9 cellular contexts compared by ENCODE assay signal in the genomic region with DNA sequence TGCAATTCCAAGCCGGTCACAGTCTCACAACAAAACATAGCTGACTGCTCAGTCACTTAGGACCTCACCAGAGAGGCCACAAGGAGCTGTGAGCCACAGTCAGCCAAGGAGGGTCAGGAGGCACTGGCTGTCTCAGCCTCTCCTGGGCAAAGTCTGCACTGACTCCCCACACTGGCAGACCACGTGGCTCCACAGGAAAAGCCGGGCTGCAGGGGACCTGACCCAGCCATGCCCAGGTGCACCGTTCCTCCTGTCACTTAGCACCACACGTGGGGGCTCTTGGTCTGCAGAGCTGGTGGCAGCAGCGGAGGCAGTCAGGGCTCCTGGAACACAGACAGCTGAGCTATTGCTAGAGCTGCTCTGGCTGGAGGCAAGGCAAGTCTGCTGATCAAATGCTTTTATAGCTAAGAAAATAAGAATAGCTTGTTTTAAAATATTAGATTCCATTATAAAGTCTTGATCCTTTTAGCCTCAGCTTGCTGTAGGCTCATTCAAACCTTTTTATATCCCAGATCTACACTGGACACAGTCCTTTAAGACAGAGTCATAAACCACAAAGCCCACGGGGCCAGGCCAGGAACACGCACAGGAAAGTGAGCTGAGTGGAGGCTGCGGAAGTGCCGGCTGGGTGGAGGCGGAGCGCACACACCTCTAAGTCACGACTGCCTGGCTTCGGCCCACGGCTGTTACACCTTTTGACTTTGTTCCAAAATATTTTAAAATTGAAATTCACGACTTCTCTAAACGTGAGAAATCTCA.
DNase-seq lines count a peak whose midpoint lies in the region; ATAC-seq and TF ChIP-seq lines count a peak whose summit lies in the region.
"Had no signal": no experiment of that assay in that cellular context is flagged by ENCODE, and none has a peak within 500 bp of the region (broad histone marks: within the 10 kb centered on the region; RNA-seq: fewer than 3 reads in every experiment).

No MANE protein-coding gene starts in this region.

- CTCF ChIA-PET in CD8-positive, alpha-beta memory T cell (lab: Charles Lee) = interaction anchor here (1.2 to 2.7 kb wide), 3 partner anchors 33 to 794 kb away, joined by 3 to 25 read pairs (median 5); no protein-coding TSS in a partner anchor
- CTCF ChIA-PET in naive thymus-derived CD4-positive, alpha-beta T cell (lab: Charles Lee) = interaction anchor here (0.7 to 1.0 kb wide), 2 partner anchors 8 to 122 kb away, joined by 3 to 5 read pairs; no protein-coding TSS in a partner anchor
- CTCF ChIA-PET in HEK293T (lab: Yijun Ruan, JAX) = no interaction called here

- H3K4me1 ChIP-seq in CD8-positive, alpha-beta memory T cell (ENCODE audit: insufficient read depth, low read length) = peaks cover 30% of the 10 kb centered on the region
- H3K4me1 ChIP-seq in adipocyte (ENCODE audit: control insufficient read depth, insufficient read depth, low read length) = peaks cover 32% of the 10 kb centered on the region
- H3K4me1 ChIP-seq in naive thymus-derived CD4-positive, alpha-beta T cell (ENCODE audit: control insufficient read depth in 2 of 2, insufficient read depth in 2 of 2, low read length in 2 of 2) = peaks cover 11 to 15% of the 10 kb centered on the region in 2 donors
- H3K4me1 ChIP-seq: adrenal gland had no signal

- peak overlapping the region; percentile 70 to 96 (median 91) for H3K27ac Mint-ChIP-seq in CD8-positive, alpha-beta memory T cell
- peak overlapping the region; percentile 19 to 86 (median 73) for H3K27ac Mint-ChIP-seq in naive thymus-derived CD4-positive, alpha-beta T cell
- no peak overlapping the region; the same call in 1 of the 2 replicates for H3K27ac Mint-ChIP-seq in HFFc6

- peaks cover 0 to 1% (median 0%) of the 10 kb centered on the region in 3 donors for H3K36me3 Mint-ChIP-seq in CD8-positive, alpha-beta memory T cell
- no peaks in the 10 kb centered on the region for H3K36me3 Mint-ChIP-seq in naive thymus-derived CD4-positive, alpha-beta T cell
- H3K36me3 Mint-ChIP-seq in HFFc6 (ENCODE audit: low read depth) = no peaks in the 10 kb centered on the region

- no peaks in the 10 kb centered on the region for H3K27me3 Mint-ChIP-seq in CD8-positive, alpha-beta memory T cell
- peaks cover 0 to 2% (median 0%) of the 10 kb centered on the region in 5 donors for H3K27me3 Mint-ChIP-seq in naive thymus-derived CD4-positive, alpha-beta T cell
- peaks cover 2% of the 10 kb centered on the region; the same call in 1 of the 2 replicates for H3K27me3 Mint-ChIP-seq in HFFc6 (ENCODE audit: insufficient read depth)

- no peak for TF ChIP-seq CTCF in HFFc6 (IDR thresholded peaks at IDR 0.05)

- H3K36me3 ChIP-seq in CD8-positive, alpha-beta memory T cell (ENCODE audit: insufficient read depth, low read length) = no peaks in the 10 kb centered on the region
- no peaks in the 10 kb centered on the region for H3K36me3 ChIP-seq in adipocyte (ENCODE audit: control insufficient read depth, insufficient read depth, low read length, severe bottlenecking)
- H3K36me3 ChIP-seq in naive thymus-derived CD4-positive, alpha-beta T cell (ENCODE audit: control insufficient read depth in 2 of 3, insufficient read depth in 3 of 3, low read length in 3 of 3) = no peaks in the 10 kb centered on the region
- H3K36me3 ChIP-seq: adrenal gland had no signal

- no peak overlapping the region for H3K27ac ChIP-seq in CD8-positive, alpha-beta memory T cell (ENCODE audit: low read depth, low read length)
- peak overlapping the region; percentile 4 for H3K27ac ChIP-seq in naive thymus-derived CD4-positive, alpha-beta T cell (ENCODE audit: low read depth, low read length)
- H3K27ac ChIP-seq: adrenal gland had no signal

- intact Hi-C loops in naive thymus-derived CD4-positive, alpha-beta T cell (cut with micrococcal nuclease) = loop anchor here in 1 of 2 donors (5.0 kb wide), 1 partner anchor 82 kb away; no protein-coding TSS in a partner anchor

- POLR2A ChIA-PET in CD8-positive, alpha-beta memory T cell (lab: Charles Lee) = no interaction called here
- POLR2A ChIA-PET in naive thymus-derived CD4-positive, alpha-beta T cell (lab: Charles Lee) = no interaction called here
- POLR2A ChIA-PET in HEK293T (lab: Yijun Ruan, JAX) = no interaction called here

- H3K27me3 ChIP-seq in CD8-positive, alpha-beta memory T cell (ENCODE audit: insufficient read depth, low read length, poor library complexity, severe bottlenecking) = no peaks in the 10 kb centered on the region
- no peaks in the 10 kb centered on the region for H3K27me3 ChIP-seq in adipocyte (replicated peaks; ENCODE audit: control insufficient read depth, insufficient read depth, low read length)
- no peaks in the 10 kb centered on the region for H3K27me3 ChIP-seq in naive thymus-derived CD4-positive, alpha-beta T cell (ENCODE audit: control insufficient read depth in 2 of 2, insufficient read depth in 2 of 2, low read length in 2 of 2)

- peak overlapping the region; percentile 57 for H3K9ac ChIP-seq in adipocyte (ENCODE audit: low read length)

- DNase-seq in CD8-positive, alpha-beta memory T cell = peak in 2 of 5 donors; percentile 10 to 48
- DNase-seq in MV-4-11 (lab: John Stamatoyannopoulos, UW) = peak; percentile 67
- peak; percentile 51 for DNase-seq in adipocyte (ENCODE audit: low read depth)
- peak in 4 of 9 donors; percentile 7 to 36 (median 23) for DNase-seq in naive thymus-derived CD4-positive, alpha-beta T cell
- DNase-seq in HFFc6 = no peak
- no peak for DNase-seq in HEK293T (ENCODE audit: extremely low spot score)

- H3K4me3 ChIP-seq in CD8-positive, alpha-beta memory T cell (ENCODE audit: low read length) = no peak overlapping the region
- H3K4me3 ChIP-seq in adipocyte (ENCODE audit: low read length) = peak overlapping the region; percentile 60
- H3K4me3 ChIP-seq in naive thymus-derived CD4-positive, alpha-beta T cell (ENCODE audit: low read length) = no peak overlapping the region
- H3K4me3 ChIP-seq: adrenal gland had no signal

- H3K4me3 Mint-ChIP-seq in CD8-positive, alpha-beta memory T cell = peak overlapping the region in 6 of 7 donors; percentile 5 to 75 (median 54)
- H3K4me3 Mint-ChIP-seq in naive thymus-derived CD4-positive, alpha-beta T cell = peak overlapping the region; percentile 17 to 80 (median 54)
- no peak overlapping the region for H3K4me3 Mint-ChIP-seq in HFFc6

- peak; percentile 66 for ATAC-seq in naive thymus-derived CD4-positive, alpha-beta T cell
- ATAC-seq in GM21528 (IDR thresholded peaks at IDR 0.05; ENCODE audit: low FRiP score, unreplicated experiment) = no peak
- no peak for ATAC-seq in HG02840 (IDR thresholded peaks at IDR 0.05; ENCODE audit: low FRiP score, unreplicated experiment)

- H3K4me1 Mint-ChIP-seq in CD8-positive, alpha-beta memory T cell = peaks cover 22 to 35% (median 32%) of the 10 kb centered on the region in 3 donors
- H3K4me1 Mint-ChIP-seq in naive thymus-derived CD4-positive, alpha-beta T cell = peaks cover 7 to 62% (median 25%) of the 10 kb centered on the region in 7 donors
- H3K4me1 Mint-ChIP-seq in HFFc6 (ENCODE audit: low read depth) = no peaks in the 10 kb centered on the region

- H3K9me3 ChIP-seq in CD8-positive, alpha-beta memory T cell (ENCODE audit: low read length) = no peaks in the 10 kb centered on the region
- no peaks in the 10 kb centered on the region for H3K9me3 ChIP-seq in adipocyte (ENCODE audit: control insufficient read depth, low read length)
- H3K9me3 ChIP-seq in naive thymus-derived CD4-positive, alpha-beta T cell (ENCODE audit: control insufficient read depth in 2 of 3, low read length in 3 of 3) = no peaks in the 10 kb centered on the region
- H3K9me3 ChIP-seq: adrenal gland had no signal

- no peaks in the 10 kb centered on the region for H3K9me3 Mint-ChIP-seq in CD8-positive, alpha-beta memory T cell
- peaks cover 0 to 2% (median 0%) of the 10 kb centered on the region in 11 donors for H3K9me3 Mint-ChIP-seq in naive thymus-derived CD4-positive, alpha-beta T cell
- H3K9me3 Mint-ChIP-seq in HFFc6 = peaks cover 25% of the 10 kb centered on the region

TF ChIP-seq in HEK293T, 16 proteins besides CTCF, POLR2A, EP300 and RAD21:
- TF ChIP-seq ELF4 (IDR thresholded peaks at IDR 0.05) (no peak), FOXM1 (IDR thresholded peaks at IDR 0.05; ENCODE audit: borderline replicate concordance) (no peak), LEF1 (IDR thresholded peaks at IDR 0.05; ENCODE audit: borderline replicate concordance) (no peak), FOXK2 (IDR thresholded peaks at IDR 0.05) (no peak), TARDBP (IDR thresholded peaks at IDR 0.05) (no peak), FOXA1 (IDR thresholded peaks at IDR 0.05) (no peak), ZNF384 (IDR thresholded peaks at IDR 0.05) (no peak), CTBP1 (IDR thresholded peaks at IDR 0.05; ENCODE audit: borderline replicate concordance) (no peak), ARNT (IDR thresholded peaks at IDR 0.05) (no peak), SP1 (IDR thresholded peaks at IDR 0.05) (no peak), L3MBTL2 (conservative IDR thresholded peaks at IDR 0.05) (no peak), HDGF (IDR thresholded peaks at IDR 0.05; ENCODE audit: borderline replicate concordance) (no peak), BHLHE40 (IDR thresholded peaks at IDR 0.05; ENCODE audit: borderline replicate concordance) (no peak), SUZ12 (IDR thresholded peaks at IDR 0.05) (no peak)
- TF ChIP-seq, protein P1, sequence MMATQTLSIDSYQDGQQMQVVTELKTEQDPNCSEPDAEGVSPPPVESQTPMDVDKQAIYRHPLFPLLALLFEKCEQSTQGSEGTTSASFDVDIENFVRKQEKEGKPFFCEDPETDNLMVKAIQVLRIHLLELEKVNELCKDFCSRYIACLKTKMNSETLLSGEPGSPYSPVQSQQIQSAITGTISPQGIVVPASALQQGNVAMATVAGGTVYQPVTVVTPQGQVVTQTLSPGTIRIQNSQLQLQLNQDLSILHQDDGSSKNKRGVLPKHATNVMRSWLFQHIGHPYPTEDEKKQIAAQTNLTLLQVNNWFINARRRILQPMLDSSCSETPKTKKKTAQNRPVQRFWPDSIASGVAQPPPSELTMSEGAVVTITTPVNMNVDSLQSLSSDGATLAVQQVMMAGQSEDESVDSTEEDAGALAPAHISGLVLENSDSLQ (IDR thresholded peaks at IDR 0.05) = no peak

Comparison
In these comparisons a context has a peak if more than half of its experiments do, and no peak if none do; other contexts are left out.
1. DNase-seq: peak in MV-4-11 (single experiment) and adipocyte (single experiment); none in HFFc6 (single experiment) and HEK293T (single experiment).